Comparison of ENCODE assay signal across 8 cellular contexts in genomic region chr2:230668184-230668938, GRCh38. TPM values are rescaled to one million over a fixed set of nuclear protein-coding genes. Genes with fewer than 3 reads are reported as not detected.
A peak's percentile ranks its signal among the peaks of the same experiment; 100 is the strongest.
DNase-seq lines count a peak whose midpoint lies in the region; ATAC-seq and FAIRE-seq lines count a peak whose summit lies in the region.

No MANE protein-coding gene starts in this region.

- FAIRE-seq in GM18507 (lab: Jason Lieb, UNC): peak; percentile 97

- ATAC-seq in GM21528 (IDR thresholded peaks at IDR 0.05; ENCODE audit: low FRiP score, unreplicated experiment) (peak; percentile 71), left lobe of liver (peak; percentile 30)

- DNase-seq in GM18507 (ENCODE audit: extremely low spot score, insufficient read length, low read depth) (no peak), HPDE6-E6E7 (ENCODE audit: extremely low spot score) (peak; percentile 74), left lobe of liver (ENCODE audit: low spot score) (no peak), NCI-H187 (lab: John Stamatoyannopoulos, UW) (no peak), AG20443 (ENCODE audit: low spot score) (no peak)
- peak; percentile 75 for DNase-seq in activated CD8-positive, alpha-beta memory T cell treated with anti-CD3 and anti-CD28 coated beads, Interleukin-2, amount 50 U/mL, for 48 hours
- no peak for DNase-seq in NK-92 treated with Interleukin-12 subunit alpha and Interleukin-12 subunit beta, amount 100 ng/mL, for 24 hours (lab: John Stamatoyannopoulos, UW)

RNA-seq across cellular contexts. Expression of gene CAB39, which starts 44.3 kb away (rescaled TPM):
- total RNA-seq in left lobe of liver: 22.6 TPM

Comparison
In these comparisons a context has a peak if more than half of its experiments do, and no peak if none do; other contexts are left out.
1. DNase-seq: peak in HPDE6-E6E7 (single experiment) and activated CD8-positive, alpha-beta memory T cell treated with anti-CD3 and anti-CD28 coated beads, Interleukin-2, amount 50 U/mL, for 48 hours (single experiment); none in GM18507 (single experiment), left lobe of liver (single experiment), NCI-H187 (0 of 2), NK-92 treated with Interleukin-12 subunit alpha and Interleukin-12 subunit beta, amount 100 ng/mL, for 24 hours (single experiment) and AG20443 (single experiment).